In the genomic region with DNA sequence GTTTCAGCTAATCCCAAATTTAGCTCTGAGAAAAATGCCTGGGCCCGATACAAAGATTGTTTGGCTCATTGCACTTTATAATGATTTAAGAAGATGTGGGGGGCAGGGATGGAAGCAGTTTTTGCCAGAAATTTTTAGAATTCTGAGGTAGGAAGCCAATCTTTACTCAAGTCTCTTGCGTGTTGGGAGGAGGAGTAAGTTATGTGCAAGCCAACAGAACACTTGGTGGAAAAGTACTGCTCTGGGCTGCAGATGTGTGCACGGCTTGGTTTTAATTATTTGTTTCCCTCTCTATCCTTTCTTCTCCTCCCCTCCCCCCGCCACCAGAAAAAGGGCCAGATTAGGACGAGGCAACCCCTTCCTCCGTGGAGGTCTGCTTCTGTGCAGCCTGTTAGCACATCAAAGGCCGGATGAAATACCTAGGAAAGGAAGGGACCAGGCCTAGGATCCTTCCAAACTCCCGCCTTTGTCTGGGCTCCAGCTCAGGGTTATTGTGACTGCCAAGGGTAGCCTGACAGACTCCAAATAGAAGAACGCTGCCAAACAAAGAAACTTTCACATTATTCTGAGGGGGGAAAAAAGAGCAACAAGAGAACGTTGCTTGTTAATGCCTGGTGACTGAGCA, we compare ENCODE assay signal across 9 cellular contexts. TPM values are rescaled to one million over a fixed set of nuclear protein-coding genes. Genes with fewer than 3 reads are reported as not detected.
DNase-seq lines count a peak whose midpoint lies in the region; ATAC-seq and TF ChIP-seq lines count a peak whose summit lies in the region.
"Had no signal": no experiment of that assay in that cellular context is flagged by ENCODE, and none has a peak within 500 bp of the region (broad histone marks: within the 10 kb centered on the region; RNA-seq: fewer than 3 reads in every experiment).

No MANE protein-coding gene starts in this region.

- H3K27me3 Mint-ChIP-seq in naive thymus-derived CD8-positive, alpha-beta T cell, result peaks cover 0 to 1% (median 0%) of the 10 kb centered on the region in 5 donors

- no peaks in the 10 kb centered on the region for H4K20me1 ChIP-seq in IMR-90 (ENCODE audit: insufficient read depth, low read length)

- no peak for ATAC-seq in IMR-90 (ENCODE audit: low read depth)
- ATAC-seq in naive thymus-derived CD8-positive, alpha-beta T cell, result no peak

- no TSS peak for BruUV-seq in IMR-90 (replicated peaks; lab: Mats Ljungman, UMichigan)

- no peak for TF ChIP-seq CTCF in IMR-90 (conservative IDR thresholded peaks at IDR 0.05; ENCODE audit: low read depth, low read length)
- TF ChIP-seq CTCF in dorsolateral prefrontal cortex (IDR thresholded peaks at IDR 0.05 in 54 of 56, conservative IDR thresholded peaks at IDR 0.05 in 2 of 56; ENCODE audit: low read depth in 1 of 56, partially characterized antibody in 56 of 56), result no peak

- no peak overlapping the region for H2AFZ ChIP-seq in IMR-90 (replicated peaks; ENCODE audit: low read length, poor library complexity)

- peaks cover 0 to 13% of the 10 kb centered on the region in 2 experiments; a peak in 1 of 4 replicates for H3K79me1 ChIP-seq in IMR-90 (ENCODE audit: low read depth in 1 of 2, low read length in 2 of 2)

- peak; percentile 18 for DNase-seq in AG20443 (ENCODE audit: low spot score)
- DNase-seq in IMR-90, result no peak
- DNase-seq in dorsolateral prefrontal cortex, result no peak
- DNase-seq in naive thymus-derived CD8-positive, alpha-beta T cell, result peak in 1 of 10 donors; percentile 0
- DNase-seq in NCI-H1930 (lab: John Stamatoyannopoulos, UW), result no peak
- no peak for DNase-seq in NCI-H1048 (lab: John Stamatoyannopoulos, UW)
- no peak for DNase-seq in UCSD-AML1 (lab: John Stamatoyannopoulos, UW; ENCODE audit: unreplicated experiment)
- no peak for DNase-seq in cerebellum (ENCODE audit: low spot score)
- DNase-seq: EL had no signal

- in situ Hi-C loops in IMR-90 (cut with MboI; ENCODE audit: low sequenced_read_pairs), result no loop called here

- H3K4me1 ChIP-seq in IMR-90 (ENCODE audit: control insufficient read depth, insufficient read depth, low read length), result peaks cover 2% of the 10 kb centered on the region; the same call in 1 of the 2 replicates

- dilution Hi-C loops in IMR-90 (cut with HindIII; ENCODE audit: low sequenced_read_pairs, unreplicated experiment), result no loop called here

- H3K4me3 Mint-ChIP-seq in naive thymus-derived CD8-positive, alpha-beta T cell, result peak overlapping the region; percentile 77 to 94 (median 89)

- H3K4me3 ChIP-seq in IMR-90 (ENCODE audit: insufficient read depth, low read depth, low read length), result no peak overlapping the region
- peak overlapping the region in 37 of 59 donors; percentile 42 to 83 (median 73) for H3K4me3 ChIP-seq in dorsolateral prefrontal cortex

- H2BK20ac ChIP-seq in IMR-90 (ENCODE audit: low read depth, low read length), result no peak overlapping the region

- H3K4me1 Mint-ChIP-seq in naive thymus-derived CD8-positive, alpha-beta T cell, result peaks cover 11 to 31% (median 25%) of the 10 kb centered on the region in 4 donors

- no peak overlapping the region for H3K56ac ChIP-seq in IMR-90 (ENCODE audit: extremely low read depth, insufficient read depth, low read length)

- peak overlapping the region; percentile 5 for H2AK9ac ChIP-seq in IMR-90 (replicated peaks; ENCODE audit: low read depth, low read length, poor library complexity)

- no peak overlapping the region for H4K91ac ChIP-seq in IMR-90 (ENCODE audit: insufficient read depth, low read depth, low read length)

- POLR2A ChIA-PET in IMR-90 (lab: Charles Lee; ENCODE audit: unreplicated experiment), result no interaction called here
- POLR2A ChIA-PET in naive thymus-derived CD8-positive, alpha-beta T cell (lab: Charles Lee), result no interaction called here

- H2BK5ac ChIP-seq in IMR-90 (ENCODE audit: low read depth, low read length, poor library complexity, severe bottlenecking), result no peak overlapping the region

- H4K8ac ChIP-seq in IMR-90 (ENCODE audit: low read depth in 2 of 2, low read length in 2 of 2), result no peak overlapping the region

- no peak overlapping the region for H4K5ac ChIP-seq in IMR-90 (ENCODE audit: low read depth, low read length)

- H3K36me3 ChIP-seq in IMR-90 (ENCODE audit: control insufficient read depth, insufficient read depth, low read length), result no peaks in the 10 kb centered on the region

- H2BK120ac ChIP-seq in IMR-90 (ENCODE audit: low read depth, low read length), result no peak overlapping the region

- no peak overlapping the region for H2BK15ac ChIP-seq in IMR-90 (ENCODE audit: low read depth, low read length)

- no peak for TF ChIP-seq POLR2A in IMR-90 (IDR thresholded peaks at IDR 0.05; ENCODE audit: low read depth, low read length)

- 0 out of 2 replicates have a peak, but pooled peaks cover 3% of the 10 kb centered on the region for H3K9me1 ChIP-seq in IMR-90 (ENCODE audit: insufficient read depth, low read length)

- H3K27ac ChIP-seq in IMR-90 (ENCODE audit: insufficient read depth, low read length) (no peak overlapping the region), dorsolateral prefrontal cortex (peak overlapping the region in 41 of 59 donors; percentile 22 to 91 (median 82))

- H3K4me2 ChIP-seq in IMR-90 (ENCODE audit: low read depth, low read length), result no peak overlapping the region

- WGBS in IMR-90 (ENCODE audit: extremely low coverage in 2 of 2, insufficient read length in 1 of 2), 2 experiments, result 10% methylated on average over 2 of the region's 10 CpGs; no CpG with 5 or more reads in 1 of the 2 experiments

- H3K14ac ChIP-seq in IMR-90 (replicated peaks; ENCODE audit: low read depth, low read length), result no peak overlapping the region

- H3K4ac ChIP-seq in IMR-90 (ENCODE audit: low read depth, low read length), result no peak overlapping the region

- no peaks in the 10 kb centered on the region for H3K9me3 ChIP-seq in IMR-90 (ENCODE audit: control insufficient read depth, insufficient read depth, low read length)

- H3K18ac ChIP-seq in IMR-90 (ENCODE audit: low read depth, low read length), result no peak overlapping the region

- H3K36me3 Mint-ChIP-seq in naive thymus-derived CD8-positive, alpha-beta T cell, result peaks cover 0 to under 1% (median 0%) of the 10 kb centered on the region in 3 donors

- H3K27ac Mint-ChIP-seq in naive thymus-derived CD8-positive, alpha-beta T cell, result peak overlapping the region; percentile 63 to 93 (median 81)

- no peak overlapping the region for H3K9ac ChIP-seq in IMR-90 (ENCODE audit: low read depth, low read length)

- peaks cover 2% of the 10 kb centered on the region; the same call in 1 of the 2 replicates for H3K27me3 ChIP-seq in IMR-90 (ENCODE audit: control insufficient read depth, insufficient read depth, low read length)
- H3K27me3 ChIP-seq in dorsolateral prefrontal cortex, result peaks cover 0 to 58% (median 8%) of the 10 kb centered on the region in 45 donors

- no peak overlapping the region for H2AK5ac ChIP-seq in IMR-90 (ENCODE audit: low read depth, low read length)

- H3K9me3 Mint-ChIP-seq in naive thymus-derived CD8-positive, alpha-beta T cell, result no peaks in the 10 kb centered on the region

- intact Hi-C loops in IMR-90 (cut with micrococcal nuclease), result no loop called here
- intact Hi-C loops in dorsolateral prefrontal cortex (cut with DNase I), result loop anchor here in 1 of 2 donors (5.0 kb wide), 1 partner anchor 232 kb away; a partner anchor contains a TSS

- H3K23ac ChIP-seq in IMR-90 (ENCODE audit: low read depth, low read length), result no peak overlapping the region

- CTCF ChIA-PET in IMR-90 (lab: Yijun Ruan, JAX), result no interaction called here

- TF ChIP-seq RAD21 in IMR-90 (IDR thresholded peaks at IDR 0.05; ENCODE audit: low read length), result no peak

TF ChIP-seq in IMR-90, 13 proteins besides CTCF, POLR2A, EP300 and RAD21:
- TF ChIP-seq, protein P1, sequence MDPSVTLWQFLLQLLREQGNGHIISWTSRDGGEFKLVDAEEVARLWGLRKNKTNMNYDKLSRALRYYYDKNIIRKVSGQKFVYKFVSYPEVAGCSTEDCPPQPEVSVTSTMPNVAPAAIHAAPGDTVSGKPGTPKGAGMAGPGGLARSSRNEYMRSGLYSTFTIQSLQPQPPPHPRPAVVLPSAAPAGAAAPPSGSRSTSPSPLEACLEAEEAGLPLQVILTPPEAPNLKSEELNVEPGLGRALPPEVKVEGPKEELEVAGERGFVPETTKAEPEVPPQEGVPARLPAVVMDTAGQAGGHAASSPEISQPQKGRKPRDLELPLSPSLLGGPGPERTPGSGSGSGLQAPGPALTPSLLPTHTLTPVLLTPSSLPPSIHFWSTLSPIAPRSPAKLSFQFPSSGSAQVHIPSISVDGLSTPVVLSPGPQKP (IDR thresholded peaks at IDR 0.05; ENCODE audit: borderline replicate concordance, low read depth, low read length), result no peak
- TF ChIP-seq SMC3 (IDR thresholded peaks at IDR 0.05; ENCODE audit: low read depth, low read length) (no peak), RFX5 (IDR thresholded peaks at IDR 0.05; ENCODE audit: low read depth, low read length) (no peak), MAFK (IDR thresholded peaks at IDR 0.05; ENCODE audit: low read depth, low read length) (no peak), MXI1 (IDR thresholded peaks at IDR 0.05; ENCODE audit: borderline replicate concordance, low read depth, low read length) (no peak), NFE2L2 (IDR thresholded peaks at IDR 0.05; ENCODE audit: low read depth, low read length) (no peak), CEBPB (IDR thresholded peaks at IDR 0.05; ENCODE audit: low read depth, low read length) (no peak), CHD1 (IDR thresholded peaks at IDR 0.05; ENCODE audit: low read depth, low read length) (no peak), RCOR1 (IDR thresholded peaks at IDR 0.05; ENCODE audit: insufficient replicate concordance, low read length) (no peak), FOS (IDR thresholded peaks at IDR 0.05; ENCODE audit: low read depth, low read length) (no peak), MAZ (IDR thresholded peaks at IDR 0.05; ENCODE audit: borderline replicate concordance, low read depth, low read length) (no peak), BHLHE40 (IDR thresholded peaks at IDR 0.05; ENCODE audit: low read depth, low read length) (no peak)
- TF ChIP-seq, protein P2, sequence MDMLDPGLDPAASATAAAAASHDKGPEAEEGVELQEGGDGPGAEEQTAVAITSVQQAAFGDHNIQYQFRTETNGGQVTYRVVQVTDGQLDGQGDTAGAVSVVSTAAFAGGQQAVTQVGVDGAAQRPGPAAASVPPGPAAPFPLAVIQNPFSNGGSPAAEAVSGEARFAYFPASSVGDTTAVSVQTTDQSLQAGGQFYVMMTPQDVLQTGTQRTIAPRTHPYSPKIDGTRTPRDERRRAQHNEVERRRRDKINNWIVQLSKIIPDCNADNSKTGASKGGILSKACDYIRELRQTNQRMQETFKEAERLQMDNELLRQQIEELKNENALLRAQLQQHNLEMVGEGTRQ (IDR thresholded peaks at IDR 0.05; ENCODE audit: low read depth, low read length), result no peak

RNA-seq across cellular contexts. Expression of a gene that starts 1.0 kb away (rescaled TPM):
- total RNA-seq in IMR-90 (2012; rRNA removed), result 75.3 and 124 TPM in 2 replicates
- 49.7 and 58.5 TPM in 2 replicates for polyA plus RNA-seq in IMR-90 (2012; rRNA removed)
- polyA plus RNA-seq in IMR-90 (2012; cell fraction: cytosol; rRNA removed), result 20.1 and 44.0 TPM in 2 replicates
- polyA plus RNA-seq in IMR-90 (2012; cell fraction: nucleus; rRNA removed; ENCODE audit: low replicate concordance), result 19.6 and 25.0 TPM in 2 replicates
- total RNA-seq in dorsolateral prefrontal cortex, result 100 to 1,000 TPM in 84 of 120 experiments, 10 to 100 TPM in 36; 40.9 to 169 (median 110) TPM
- total RNA-seq in naive thymus-derived CD8-positive, alpha-beta T cell, result 10 to 100 TPM; 13.6 to 14.2 TPM
- 10 to 100 TPM; 10.7 to 16.3 (median 12.6) TPM for polyA plus RNA-seq in naive thymus-derived CD8-positive, alpha-beta T cell
- total RNA-seq in cerebellum, result 149 TPM
